In the genomic region with DNA sequence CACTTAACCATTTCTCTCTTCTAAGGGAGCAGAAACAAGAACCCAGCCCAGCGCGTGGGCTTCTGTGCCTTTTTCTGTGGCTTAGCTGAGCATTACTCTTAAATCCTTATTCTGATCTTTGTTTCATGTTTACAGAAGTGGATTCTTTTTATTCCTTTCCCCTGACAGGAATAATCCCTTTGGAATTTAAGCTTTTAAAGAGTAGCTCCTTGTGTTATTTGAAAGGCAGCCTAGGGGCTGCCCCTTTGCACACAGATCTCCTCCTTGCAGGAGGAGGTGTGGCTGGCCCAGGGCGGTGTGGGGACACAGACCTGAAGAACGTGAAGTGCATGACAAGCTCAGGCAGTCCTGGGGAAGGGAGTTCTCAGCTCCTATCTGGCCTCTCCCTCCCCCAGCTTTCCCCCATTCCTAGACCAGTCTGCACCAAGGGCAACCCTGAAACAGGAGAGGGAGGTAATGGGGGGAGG, we compare ENCODE assay signal across 18 cellular contexts.
A peak's percentile ranks its signal among the peaks of the same experiment; 100 is the strongest.
DNase-seq lines count a peak whose midpoint lies in the region; ATAC-seq, FAIRE-seq and TF ChIP-seq lines count a peak whose summit lies in the region.
"Had no signal": no experiment of that assay in that cellular context is flagged by ENCODE, and none has a peak within 500 bp of the region (broad histone marks: within the 10 kb centered on the region; RNA-seq: fewer than 3 reads in every experiment).

No MANE protein-coding gene starts in this region.

- H4K20me1 ChIP-seq in smooth muscle cell (ENCODE audit: low read depth) = no peaks in the 10 kb centered on the region

- H3K9ac ChIP-seq in smooth muscle cell (ENCODE audit: low read depth) = no peak overlapping the region

- H3K79me2 ChIP-seq in smooth muscle cell (ENCODE audit: low read depth) = no peaks in the 10 kb centered on the region

- H3K4me1 ChIP-seq in foreskin keratinocyte (peaks cover 4% of the 10 kb centered on the region), smooth muscle cell (ENCODE audit: low read depth) (peaks cover 11% of the 10 kb centered on the region)
- H3K4me1 ChIP-seq: Peyer's patch, prostate gland had no signal

- no peak overlapping the region for H3K4me3 Mint-ChIP-seq in natural killer cell
- H3K4me3 Mint-ChIP-seq: CD14-positive monocyte had no signal

- H3K9me3 ChIP-seq in WERI-Rb-1 (ENCODE audit: severe bottlenecking) (no peaks in the 10 kb centered on the region), smooth muscle cell (replicated peaks; ENCODE audit: low read depth) (no peaks in the 10 kb centered on the region)
- H3K9me3 ChIP-seq: Peyer's patch, prostate gland had no signal

- no peak overlapping the region for H3K27ac Mint-ChIP-seq in natural killer cell
- H3K27ac Mint-ChIP-seq: activated naive CD4-positive, alpha-beta T cell treated with anti-CD3 and anti-CD28 coated beads, Interleukin-2, amount 50 U/mL, for 72 hours had no signal

- H3K36me3 ChIP-seq in WERI-Rb-1 (no peaks in the 10 kb centered on the region), smooth muscle cell (ENCODE audit: low read depth) (no peaks in the 10 kb centered on the region)
- H3K36me3 ChIP-seq: Peyer's patch, prostate gland had no signal

- ATAC-seq in foreskin keratinocyte (peak; percentile 55), natural killer cell (no peak), HG03039 (IDR thresholded peaks at IDR 0.05; ENCODE audit: unreplicated experiment) (no peak)
- ATAC-seq: activated naive CD4-positive, alpha-beta T cell treated with anti-CD3 and anti-CD28 coated beads, Interleukin-2, amount 50 U/mL, for 72 hours; left cardiac atrium had no signal

- peaks cover 0 to 2% of the 10 kb centered on the region in 2 donors for H3K9me3 Mint-ChIP-seq in natural killer cell

- H3K4me3 ChIP-seq in WERI-Rb-1 (ENCODE audit: low read depth, low read length) (no peak overlapping the region), smooth muscle cell (no peak overlapping the region)
- H3K4me3 ChIP-seq: Peyer's patch, prostate gland had no signal

- no peaks in the 10 kb centered on the region for H3K27me3 Mint-ChIP-seq in natural killer cell (ENCODE audit: low read depth in 2 of 2)

- intact Hi-C loops in natural killer cell (cut with micrococcal nuclease) = no loop called here

- H2AFZ ChIP-seq in smooth muscle cell (ENCODE audit: low read depth) = no peak overlapping the region

- no peak for DNase-seq in HTR-8/SVneo (ENCODE audit: insufficient read length, low spot score)
- peak; percentile 45 for DNase-seq in WERI-Rb-1
- peak in 1 of 2 donors; percentile 29 for DNase-seq in foreskin keratinocyte
- DNase-seq in smooth muscle cell (lab: John Stamatoyannopoulos, UW; ENCODE audit: unreplicated experiment) = no peak
- DNase-seq in natural killer cell = no peak
- DNase-seq in cerebellum (ENCODE audit: low spot score) = no peak
- DNase-seq in superior temporal gyrus (ENCODE audit: extremely low spot score) = no peak
- DNase-seq: activated CD8-positive, alpha-beta memory T cell treated with anti-CD3 and anti-CD28 coated beads, Interleukin-2, amount 50 U/mL, for 4 hours; left cardiac atrium; NCI-H1436 treated with DMSO at 0.1 percent for 48 hours; NCI-H510A; Peyer's patch; T-helper 1 cell had no signal

- H3K27me3 ChIP-seq in WERI-Rb-1 (ENCODE audit: insufficient read depth, low read depth, severe bottlenecking) (no peaks in the 10 kb centered on the region), foreskin keratinocyte (no peaks in the 10 kb centered on the region), smooth muscle cell (ENCODE audit: low read depth) (no peaks in the 10 kb centered on the region)
- H3K27me3 ChIP-seq: Peyer's patch had no signal

- peak overlapping the region; percentile 28 for H3K4me2 ChIP-seq in smooth muscle cell

- H3K36me3 Mint-ChIP-seq in natural killer cell = no peaks in the 10 kb centered on the region
- H3K36me3 Mint-ChIP-seq: activated naive CD4-positive, alpha-beta T cell treated with anti-CD3 and anti-CD28 coated beads, Interleukin-2, amount 50 U/mL, for 72 hours; CD14-positive monocyte had no signal

- FAIRE-seq in HTR-8/SVneo (lab: Jason Lieb, UNC) = peak; percentile 60
- FAIRE-seq: endometrium had no signal

- 5% methylated on average over 4 of the region's 4 CpGs for WGBS in smooth muscle cell (ENCODE audit: low lambda C conversion rate)

- H3K27ac ChIP-seq in WERI-Rb-1 (no peak overlapping the region), foreskin keratinocyte (no peak overlapping the region), smooth muscle cell (ENCODE audit: low read depth) (peak overlapping the region; percentile 2)
- H3K27ac ChIP-seq: Peyer's patch, prostate gland had no signal

- H3K4me1 Mint-ChIP-seq in natural killer cell = peaks cover 9 to 19% of the 10 kb centered on the region in 2 donors

- peaks cover 8% of the 10 kb centered on the region for H3F3A ChIP-seq in smooth muscle cell (ENCODE audit: low read depth)

- TF ChIP-seq CTCF in WERI-Rb-1 (IDR thresholded peaks at IDR 0.05; ENCODE audit: low read depth, low read length) = no peak
- no peak for TF ChIP-seq CTCF in foreskin keratinocyte (conservative IDR thresholded peaks at IDR 0.05)
- no peak for TF ChIP-seq CTCF in smooth muscle cell (IDR thresholded peaks at IDR 0.05; ENCODE audit: borderline replicate concordance, insufficient read depth, poor library complexity, severe bottlenecking)
- TF ChIP-seq CTCF in natural killer cell (IDR thresholded peaks at IDR 0.05) = no peak
